In the genomic region with DNA sequence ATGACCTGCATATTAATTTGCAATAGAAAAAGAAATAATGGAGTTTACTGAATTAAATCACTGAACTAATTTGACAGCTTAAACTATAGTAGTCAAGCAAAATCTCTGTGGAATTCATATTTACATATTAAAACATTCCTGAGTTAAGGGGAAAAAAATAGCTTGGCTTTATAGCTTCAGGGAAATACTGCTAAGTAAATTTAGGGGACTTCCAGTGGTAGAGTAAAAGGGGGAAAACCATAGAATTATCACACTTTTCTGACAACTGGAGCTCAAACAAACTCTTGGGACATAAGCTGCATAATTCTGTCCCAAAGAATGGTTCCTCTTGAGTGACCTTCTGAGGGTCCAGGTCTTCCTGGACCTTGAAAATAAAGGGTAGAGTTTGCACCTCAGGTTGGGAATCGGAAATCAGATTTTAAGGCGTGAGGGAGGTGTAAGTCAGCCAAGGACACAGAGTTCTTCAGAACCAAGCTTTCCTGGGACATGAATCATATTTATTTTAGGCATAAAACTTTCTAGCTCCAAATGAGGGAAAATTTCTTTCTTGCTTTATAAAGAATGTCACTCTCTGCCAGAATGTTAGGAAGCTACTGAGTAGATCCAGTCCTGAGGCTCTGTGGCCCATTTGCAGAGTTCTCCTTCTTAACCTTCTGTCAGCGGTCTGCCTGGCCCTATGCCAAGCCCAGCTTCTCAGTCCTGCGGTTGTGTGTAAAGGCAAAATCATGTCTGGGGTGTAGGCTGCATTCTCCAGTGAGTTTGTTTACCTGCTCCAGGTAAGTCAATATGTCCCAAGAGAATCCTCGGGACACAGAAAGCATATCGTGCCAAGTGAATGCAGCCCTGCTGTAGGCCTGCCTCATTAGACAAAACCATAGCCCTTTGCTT, we compare ENCODE assay signal across 1 cellular context.
TF ChIP-seq lines count a peak whose summit lies in the region.

No MANE protein-coding gene starts in this region.

TF ChIP-seq in WTC11, 78 proteins besides CTCF, POLR2A, EP300 and RAD21 (continued from another document):
- TF ChIP-seq, protein P1, sequence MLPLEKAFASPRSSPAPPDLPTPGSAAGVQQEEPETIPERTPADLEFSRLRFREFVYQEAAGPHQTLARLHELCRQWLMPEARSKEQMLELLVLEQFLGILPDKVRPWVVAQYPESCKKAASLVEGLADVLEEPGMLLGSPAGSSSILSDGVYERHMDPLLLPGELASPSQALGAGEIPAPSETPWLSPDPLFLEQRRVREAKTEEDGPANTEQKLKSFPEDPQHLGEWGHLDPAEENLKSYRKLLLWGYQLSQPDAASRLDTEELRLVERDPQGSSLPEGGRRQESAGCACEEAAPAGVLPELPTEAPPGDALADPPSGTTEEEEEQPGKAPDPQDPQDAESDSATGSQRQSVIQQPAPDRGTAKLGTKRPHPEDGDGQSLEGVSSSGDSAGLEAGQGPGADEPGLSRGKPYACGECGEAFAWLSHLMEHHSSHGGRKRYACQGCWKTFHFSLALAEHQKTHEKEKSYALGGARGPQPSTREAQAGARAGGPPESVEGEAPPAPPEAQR (CRISPR knock-in tag; IDR thresholded peaks at IDR 0.05), result no peak
- TF ChIP-seq NR1H2 (CRISPR knock-in tag; IDR thresholded peaks at IDR 0.05) (no peak), ATF2 (CRISPR knock-in tag; IDR thresholded peaks at IDR 0.05; ENCODE audit: borderline replicate concordance, low read depth) (no peak), ZNF416 (CRISPR knock-in tag; IDR thresholded peaks at IDR 0.05) (no peak), AR (CRISPR knock-in tag; IDR thresholded peaks at IDR 0.05) (no peak), ZNF138 (CRISPR knock-in tag; conservative IDR thresholded peaks at IDR 0.05) (no peak), ZNF232 (CRISPR knock-in tag; IDR thresholded peaks at IDR 0.05) (no peak), ZNF396 (CRISPR knock-in tag; IDR thresholded peaks at IDR 0.05; ENCODE audit: borderline replicate concordance) (no peak), GTF2I (CRISPR knock-in tag; conservative IDR thresholded peaks at IDR 0.05) (no peak), NR2C2 (CRISPR knock-in tag; IDR thresholded peaks at IDR 0.05) (no peak), TP53 (CRISPR knock-in tag; IDR thresholded peaks at IDR 0.05) (no peak), GABPB1 (CRISPR knock-in tag; IDR thresholded peaks at IDR 0.05) (no peak), PRRX2 (CRISPR knock-in tag; IDR thresholded peaks at IDR 0.05) (no peak), ZNF121 (CRISPR knock-in tag; IDR thresholded peaks at IDR 0.05) (no peak)
- TF ChIP-seq, protein P2, sequence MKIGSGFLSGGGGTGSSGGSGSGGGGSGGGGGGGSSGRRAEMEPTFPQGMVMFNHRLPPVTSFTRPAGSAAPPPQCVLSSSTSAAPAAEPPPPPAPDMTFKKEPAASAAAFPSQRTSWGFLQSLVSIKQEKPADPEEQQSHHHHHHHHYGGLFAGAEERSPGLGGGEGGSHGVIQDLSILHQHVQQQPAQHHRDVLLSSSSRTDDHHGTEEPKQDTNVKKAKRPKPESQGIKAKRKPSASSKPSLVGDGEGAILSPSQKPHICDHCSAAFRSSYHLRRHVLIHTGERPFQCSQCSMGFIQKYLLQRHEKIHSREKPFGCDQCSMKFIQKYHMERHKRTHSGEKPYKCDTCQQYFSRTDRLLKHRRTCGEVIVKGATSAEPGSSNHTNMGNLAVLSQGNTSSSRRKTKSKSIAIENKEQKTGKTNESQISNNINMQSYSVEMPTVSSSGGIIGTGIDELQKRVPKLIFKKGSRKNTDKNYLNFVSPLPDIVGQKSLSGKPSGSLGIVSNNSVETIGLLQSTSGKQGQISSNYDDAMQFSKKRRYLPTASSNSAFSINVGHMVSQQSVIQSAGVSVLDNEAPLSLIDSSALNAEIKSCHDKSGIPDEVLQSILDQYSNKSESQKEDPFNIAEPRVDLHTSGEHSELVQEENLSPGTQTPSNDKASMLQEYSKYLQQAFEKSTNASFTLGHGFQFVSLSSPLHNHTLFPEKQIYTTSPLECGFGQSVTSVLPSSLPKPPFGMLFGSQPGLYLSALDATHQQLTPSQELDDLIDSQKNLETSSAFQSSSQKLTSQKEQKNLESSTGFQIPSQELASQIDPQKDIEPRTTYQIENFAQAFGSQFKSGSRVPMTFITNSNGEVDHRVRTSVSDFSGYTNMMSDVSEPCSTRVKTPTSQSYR (CRISPR knock-in tag; IDR thresholded peaks at IDR 0.05), result no peak
